Comparison of ENCODE assay signal across 19 cellular contexts in genomic region chrX:154352012-154352401, GRCh38. TPM values are rescaled to one million over a fixed set of nuclear protein-coding genes. Genes with fewer than 3 reads are reported as not detected.
DNase-seq lines count a peak whose midpoint lies in the region; TF ChIP-seq lines count a peak whose summit lies in the region.
"Had no signal": no experiment of that assay in that cellular context is flagged by ENCODE, and none has a peak within 500 bp of the region (broad histone marks: within the 10 kb centered on the region; RNA-seq: fewer than 3 reads in every experiment).

No MANE protein-coding gene starts in this region.

- H3K4me3 ChIP-seq in esophagus muscularis mucosa = no peak overlapping the region
- no peak overlapping the region for H3K4me3 ChIP-seq in stomach
- H3K4me3 ChIP-seq in Karpas-422 (ENCODE audit: low read length) = no peak overlapping the region

- H3K27me3 ChIP-seq in esophagus muscularis mucosa = no peaks in the 10 kb centered on the region
- no peaks in the 10 kb centered on the region for H3K27me3 ChIP-seq in stomach
- H3K27me3 ChIP-seq in Karpas-422 (ENCODE audit: low read length) = no peaks in the 10 kb centered on the region

- TF ChIP-seq EP300 in esophagus muscularis mucosa (IDR thresholded peaks at IDR 0.05) = no peak
- no peak for TF ChIP-seq EP300 in stomach (IDR thresholded peaks at IDR 0.05)

- H4K20me1 ChIP-seq in Karpas-422 (ENCODE audit: insufficient read depth, low read depth, low read length) = no peaks in the 10 kb centered on the region

- WGBS in esophagus muscularis mucosa = 70% methylated on average over 9 of the region's 14 CpGs
- 61 to 82% (median 80%) methylated on average over 6 to 14 of the region's 14 CpGs for WGBS in stomach, 5 donors

- H3K4me1 ChIP-seq in esophagus muscularis mucosa = peaks cover 3 to 41% (median 15%) of the 10 kb centered on the region in 4 donors
- peaks cover 0 to 18% (median 5%) of the 10 kb centered on the region in 4 donors for H3K4me1 ChIP-seq in stomach
- H3K4me1 ChIP-seq in Karpas-422 (ENCODE audit: low read length) = no peaks in the 10 kb centered on the region

- H3K9me3 Mint-ChIP-seq in activated T-cell treated with anti-CD3 and anti-CD28 coated beads, Interleukin-2, amount 50 U/mL, for 24 hours = no peaks in the 10 kb centered on the region
- no peaks in the 10 kb centered on the region for H3K9me3 Mint-ChIP-seq in T-helper 2 cell treated with Interferon-gamma antibody and Interleukin-4, amounts not matched to agents 5 μg/mL and 100 μg/mL, for 36 hours
- H3K9me3 Mint-ChIP-seq: neural crest cell had no signal

- H2AFZ ChIP-seq in Karpas-422 (ENCODE audit: low read length) = no peak overlapping the region

- H3K9me2 ChIP-seq in Karpas-422 (replicated peaks; ENCODE audit: insufficient read depth, low read length) = no peaks in the 10 kb centered on the region

- H3K36me3 Mint-ChIP-seq in activated T-cell treated with anti-CD3 and anti-CD28 coated beads, Interleukin-2, amount 50 U/mL, for 24 hours (ENCODE audit: low read depth) = peaks cover 85% of the 10 kb centered on the region
- H3K36me3 Mint-ChIP-seq in T-helper 2 cell treated with Interferon-gamma antibody and Interleukin-4, amounts not matched to agents 5 μg/mL and 100 μg/mL, for 36 hours (ENCODE audit: low read depth) = peaks cover 33% of the 10 kb centered on the region

- no peak for DNase-seq in activated T-cell treated with anti-CD3 and anti-CD28 coated beads, Interleukin-2, amount 50 U/mL, for 24 hours
- no peak for DNase-seq in activated T-cell treated with anti-CD3 and anti-CD28 coated beads, Interleukin-2, amount 50 U/mL, for 48 hours
- no peak for DNase-seq in T-helper 2 cell treated with Interferon-gamma antibody and Interleukin-4, amounts not matched to agents 5 μg/mL and 100 μg/mL, for 36 hours (ENCODE audit: low spot score)
- DNase-seq in esophagus muscularis mucosa (ENCODE audit: extremely low spot score) (no peak), stomach (no peak), NCI-H748 treated with DMSO at 0.1 percent for 48 hours (lab: John Stamatoyannopoulos, UW) (no peak), Karpas-422 (no peak), NCI-H1436 treated with DMSO at 0.1 percent for 48 hours (lab: John Stamatoyannopoulos, UW) (no peak)
- DNase-seq: activated CD4-positive, alpha-beta T cell treated with anti-CD3 and anti-CD28 coated beads for 48 hours; anterior cingulate cortex; DND-41; NCI-H2081; NCI-H524; trophoblast cell had no signal

- H3K4me2 ChIP-seq in Karpas-422 (ENCODE audit: low read depth, low read length, poor library complexity, severe bottlenecking) = no peak overlapping the region

- H3K9me3 ChIP-seq in esophagus muscularis mucosa = no peaks in the 10 kb centered on the region
- H3K9me3 ChIP-seq in stomach = no peaks in the 10 kb centered on the region
- H3K9me3 ChIP-seq in Karpas-422 (ENCODE audit: low read length) = no peaks in the 10 kb centered on the region

- TF ChIP-seq POLR2A in esophagus muscularis mucosa (IDR thresholded peaks at IDR 0.05; ENCODE audit: low read depth) (no peak), stomach (IDR thresholded peaks at IDR 0.05) (no peak)

- H3K27ac Mint-ChIP-seq in activated T-cell treated with anti-CD3 and anti-CD28 coated beads, Interleukin-2, amount 50 U/mL, for 24 hours = peak overlapping the region; percentile 79
- peak overlapping the region; percentile 65 for H3K27ac Mint-ChIP-seq in T-helper 2 cell treated with Interferon-gamma antibody and Interleukin-4, amounts not matched to agents 5 μg/mL and 100 μg/mL, for 36 hours

- H3K27ac ChIP-seq in esophagus muscularis mucosa (replicated peaks in 1 of 4) (peak overlapping the region; percentile 71 to 97 (median 96)), stomach (peak overlapping the region in 3 of 5 donors; percentile 1 to 48 (median 34)), Karpas-422 (ENCODE audit: low read length) (no peak overlapping the region)

- intact Hi-C loops in esophagus muscularis mucosa (cut with DNase I) = no loop called here
- intact Hi-C loops in stomach (cut with DNase I; ENCODE audit: low total_unique reads) = no loop called here

- H3K9ac ChIP-seq in Karpas-422 (ENCODE audit: low read length) = no peak overlapping the region

- H3K4me3 Mint-ChIP-seq in activated T-cell treated with anti-CD3 and anti-CD28 coated beads, Interleukin-2, amount 50 U/mL, for 24 hours = no peak overlapping the region
- H3K4me3 Mint-ChIP-seq in T-helper 2 cell treated with Interferon-gamma antibody and Interleukin-4, amounts not matched to agents 5 μg/mL and 100 μg/mL, for 36 hours = no peak overlapping the region
- H3K4me3 Mint-ChIP-seq: neural crest cell had no signal

- TF ChIP-seq CTCF in esophagus muscularis mucosa (IDR thresholded peaks at IDR 0.05) (no peak), stomach (IDR thresholded peaks at IDR 0.05) (no peak)

- H3K27me3 Mint-ChIP-seq in activated T-cell treated with anti-CD3 and anti-CD28 coated beads, Interleukin-2, amount 50 U/mL, for 24 hours = no peaks in the 10 kb centered on the region
- no peaks in the 10 kb centered on the region for H3K27me3 Mint-ChIP-seq in T-helper 2 cell treated with Interferon-gamma antibody and Interleukin-4, amounts not matched to agents 5 μg/mL and 100 μg/mL, for 36 hours (ENCODE audit: low read depth)

- H3K4me1 Mint-ChIP-seq in activated T-cell treated with anti-CD3 and anti-CD28 coated beads, Interleukin-2, amount 50 U/mL, for 24 hours (ENCODE audit: low read depth) = peaks cover 71% of the 10 kb centered on the region
- peaks cover 8% of the 10 kb centered on the region for H3K4me1 Mint-ChIP-seq in T-helper 2 cell treated with Interferon-gamma antibody and Interleukin-4, amounts not matched to agents 5 μg/mL and 100 μg/mL, for 36 hours (ENCODE audit: low read depth)

- H3K36me3 ChIP-seq in esophagus muscularis mucosa = peaks cover 60 to 89% (median 87%) of the 10 kb centered on the region in 4 donors
- peaks cover 25 to 90% (median 86%) of the 10 kb centered on the region in 4 donors for H3K36me3 ChIP-seq in stomach
- H3K36me3 ChIP-seq in Karpas-422 (ENCODE audit: insufficient read depth, low read length) = no peaks in the 10 kb centered on the region

- H3K79me2 ChIP-seq in Karpas-422 (ENCODE audit: low read length) = no peaks in the 10 kb centered on the region

RNA-seq across cellular contexts. Expression of gene FLNA, which starts 22.4 kb away (rescaled TPM):
- total RNA-seq in esophagus muscularis mucosa (over 10,000 TPM in 3 of 4 donors, 1,000 to 10,000 TPM in 1; 8,941 to 16,544 (median 12,362) TPM), stomach (1,000 to 10,000 TPM in 4 of 5 donors, 100 to 1,000 TPM in 1; 638 to 3,511 (median 2,572) TPM)
- polyA plus RNA-seq in stomach = 1,000 to 10,000 TPM in 1 of 3 donors, 100 to 1,000 TPM in 1, 10 to 100 TPM in 1; 89.2 to 1,461 (median 171) TPM
- total RNA-seq in Karpas-422 (2014; rRNA removed; shearing (Covaris generic); ENCODE audit: low replicate concordance) = 46.3 and 89.6 TPM in 2 replicates

RNA-seq across cellular contexts. Expression of gene EMD, which starts 27.1 kb away (rescaled TPM):
- total RNA-seq in esophagus muscularis mucosa (10 to 100 TPM; 37.0 to 64.7 (median 57.7) TPM), stomach (100 to 1,000 TPM in 1 of 5 donors, 10 to 100 TPM in 4; 24.2 to 117 (median 38.5) TPM)
- polyA plus RNA-seq in stomach = 100 to 1,000 TPM in 1 of 3 donors, 10 to 100 TPM in 2; 62.9 to 135 (median 97.8) TPM
- 19.5 and 20.7 TPM in 2 replicates for total RNA-seq in Karpas-422 (2014; rRNA removed; shearing (Covaris generic); ENCODE audit: low replicate concordance)

RNA-seq across cellular contexts. Expression of gene RPL10, which starts 46.2 kb away (rescaled TPM):
- total RNA-seq in esophagus muscularis mucosa (1,000 to 10,000 TPM; 2,150 to 7,554 (median 4,519) TPM), stomach (1,000 to 10,000 TPM in 4 of 5 donors, 100 to 1,000 TPM in 1; 783 to 3,421 (median 2,020) TPM)
- 1,000 to 10,000 TPM; 5,802 to 8,616 (median 6,179) TPM for polyA plus RNA-seq in stomach
- 4,110 and 4,432 TPM in 2 replicates for total RNA-seq in Karpas-422 (2014; rRNA removed; shearing (Covaris generic); ENCODE audit: low replicate concordance)

RNA-seq across cellular contexts. Expression of gene TKTL1, which starts 56.4 kb away (rescaled TPM):
- not detected for total RNA-seq in esophagus muscularis mucosa
- total RNA-seq in stomach = not detected
- polyA plus RNA-seq in stomach = not detected
- not detected in 2 replicates for total RNA-seq in Karpas-422 (2014; rRNA removed; shearing (Covaris generic); ENCODE audit: low replicate concordance)
- total RNA-seq: endothelial cell of umbilical vein, HepG2, lung microvascular endothelial cell, renal cortical epithelial cell had no signal
- polyA plus RNA-seq: HepG2 had no signal

RNA-seq across cellular contexts. Expression of gene DNASE1L1, which starts 57.0 kb away (rescaled TPM):
- total RNA-seq in esophagus muscularis mucosa (10 to 100 TPM; 19.9 to 24.3 (median 22.6) TPM), stomach (10 to 100 TPM; 12.5 to 48.7 (median 26.3) TPM)
- 10 to 100 TPM; 15.9 to 18.2 (median 16.0) TPM for polyA plus RNA-seq in stomach
- total RNA-seq in Karpas-422 (2014; rRNA removed; shearing (Covaris generic); ENCODE audit: low replicate concordance) = 17.6 and 30.8 TPM in 2 replicates
